Comparison of ENCODE assay signal across 8 cellular contexts in the genomic region with DNA sequence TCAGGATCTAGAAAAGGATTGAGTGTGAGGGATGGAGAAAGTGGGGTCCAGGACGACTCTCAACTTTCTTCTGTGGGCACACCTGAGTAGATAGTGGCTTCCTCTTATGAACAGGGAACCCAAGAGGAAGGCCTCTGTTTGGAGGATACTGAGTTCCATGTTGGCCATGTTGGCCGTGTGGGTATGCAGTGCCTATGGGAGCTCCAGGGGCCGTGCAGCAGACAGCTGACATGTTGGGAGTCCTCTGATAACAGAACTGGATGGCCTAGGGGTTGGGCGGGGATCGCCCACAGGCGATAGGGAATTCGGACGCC. TPM values are rescaled to one million over a fixed set of nuclear protein-coding genes. Genes with fewer than 3 reads are reported as not detected.
A peak's percentile ranks its signal among the peaks of the same experiment; 100 is the strongest.
DNase-seq lines count a peak whose midpoint lies in the region; ATAC-seq, FAIRE-seq and TF ChIP-seq lines count a peak whose summit lies in the region.

No MANE protein-coding gene starts in this region.

- no peaks in the 10 kb centered on the region for H3K27me3 Mint-ChIP-seq in brain

- H3K4me1 ChIP-seq in mononuclear cell (ENCODE audit: insufficient read depth, low read length) = peaks cover 28% of the 10 kb centered on the region

- peaks cover 53% of the 10 kb centered on the region for H3K4me1 Mint-ChIP-seq in brain

- FAIRE-seq in GM12892 (lab: Jason Lieb, UNC) = peak; percentile 88

- peak; percentile 16 for ATAC-seq in HG03457 (IDR thresholded peaks at IDR 0.05; ENCODE audit: unreplicated experiment)
- ATAC-seq in HG02642 (IDR thresholded peaks at IDR 0.05; ENCODE audit: poor library complexity, unreplicated experiment) = no peak

- TF ChIP-seq CTCF in brain (conservative IDR thresholded peaks at IDR 0.05) = no peak

- peak overlapping the region; percentile 51 to 94 (median 85) for H3K4me3 Mint-ChIP-seq in brain

- no peaks in the 10 kb centered on the region for H3K27me3 ChIP-seq in mononuclear cell (ENCODE audit: insufficient read depth, low read length)

- peak overlapping the region; percentile 73 for H3K4me3 ChIP-seq in mononuclear cell (ENCODE audit: low read length)

- DNase-seq in GM12892 (ENCODE audit: insufficient read length) (no peak), NCI-H446 (lab: John Stamatoyannopoulos, UW) (no peak), cerebellum (ENCODE audit: low spot score) (no peak), C1 segment of cervical spinal cord (lab: John Stamatoyannopoulos, UW) (no peak)

- H3K9me3 Mint-ChIP-seq in brain = no peaks in the 10 kb centered on the region

- TF ChIP-seq POLR2A in GM12892 (IDR thresholded peaks at IDR 0.05; ENCODE audit: low read depth, low read length) = no peak

- H3K9me3 ChIP-seq in mononuclear cell (ENCODE audit: low read depth, low read length) = no peaks in the 10 kb centered on the region

- H3K36me3 Mint-ChIP-seq in brain = peaks cover 7% of the 10 kb centered on the region

- peak overlapping the region; percentile 62 to 100 (median 94) for H3K27ac Mint-ChIP-seq in brain

RNA-seq across cellular contexts. Expression of gene TMEM53, which starts 43.0 kb away (rescaled TPM):
- polyA plus RNA-seq in GM12892 (2012; ENCODE audit: missing spikeins) = 9.0 TPM
- 19.1 TPM for polyA plus RNA-seq in brain (ENCODE audit: insufficient read depth, low read depth, low replicate concordance)
- total RNA-seq in mononuclear cell (0.52 TPM), cerebellum (4.7 TPM)

RNA-seq across cellular contexts. Expression of gene ARMH1, which starts 43.2 kb away (rescaled TPM):
- polyA plus RNA-seq in GM12892 (2012; ENCODE audit: missing spikeins) = 4.3 TPM
- 5.2 TPM for polyA plus RNA-seq in brain (ENCODE audit: insufficient read depth, low read depth, low replicate concordance)
- total RNA-seq in mononuclear cell (30.0 TPM), cerebellum (5.2 TPM)
